In genomic region chr12:49598527-49598926, GRCh38 we compare ENCODE assay signal across 21 cellular contexts.
"Had no signal": no experiment of that assay in that cellular context is flagged by ENCODE, and none has a peak within 500 bp of the region (broad histone marks: within the 10 kb centered on the region; RNA-seq: fewer than 3 reads in every experiment).

No MANE protein-coding gene starts in this region.

- H3K4me1 ChIP-seq: body of pancreas had no signal

- FAIRE-seq: RCC 7860 had no signal

- DNase-seq: activated CD4-positive, alpha-beta T cell treated with anti-CD3 and anti-CD28 coated beads for 48 hours; activated CD4-positive, alpha-beta T cell treated with anti-CD3 and anti-CD28 coated beads, Interleukin-2, amount 50 U/mL, for 4 hours; activated CD4-positive, CD25-positive, alpha-beta regulatory T cell treated with anti-CD3 and anti-CD28 coated beads, Interleukin-2, amount 50 U/mL, for 72 hours; activated CD8-positive, alpha-beta memory T cell treated with anti-CD3 and anti-CD28 coated beads, Interleukin-2, amount 50 U/mL, for 48 hours; activated CD8-positive, alpha-beta T cell treated with anti-CD3 and anti-CD28 coated beads, Interleukin-2, amount 10 ng/mL, durations not matched to agents 7 days and 5 days; activated T-cell treated with anti-CD3 and anti-CD28 coated beads, Interleukin-2, amount 50 U/mL, for 1 hour; aorta; body of pancreas; central memory CD4-positive, alpha-beta T cell; KBM-7; NCI-H1105 treated with DMSO at 0.1 percent for 48 hours; NCI-H1436 treated with DMSO at 0.1 percent for 48 hours; NCI-H187; NCI-H2081; NCI-H446; NCI-H524; PC-3; SHP77 treated with DMSO at 0.1 percent for 48 hours; T-helper 2 cell had no signal

- H3K27ac Mint-ChIP-seq: activated CD8-positive, alpha-beta T cell treated with anti-CD3 and anti-CD28 coated beads, Interleukin-2, amount 10 ng/mL, durations not matched to agents 7 days and 5 days had no signal

- H3K4me3 ChIP-seq: body of pancreas had no signal

- H3K9me3 Mint-ChIP-seq: activated naive CD4-positive, alpha-beta T cell treated with anti-CD3 and anti-CD28 coated beads, Interleukin-2, amount 50 U/mL, for 24 hours had no signal

- H3K36me3 Mint-ChIP-seq: activated naive CD4-positive, alpha-beta T cell treated with anti-CD3 and anti-CD28 coated beads, Interleukin-2, amount 50 U/mL, for 24 hours had no signal

- H3K4me1 Mint-ChIP-seq: activated naive CD4-positive, alpha-beta T cell treated with anti-CD3 and anti-CD28 coated beads, Interleukin-2, amount 50 U/mL, for 24 hours had no signal

- H3K27me3 Mint-ChIP-seq: activated naive CD4-positive, alpha-beta T cell treated with anti-CD3 and anti-CD28 coated beads, Interleukin-2, amount 50 U/mL, for 24 hours had no signal

- H3K27me3 ChIP-seq: body of pancreas had no signal

- H3K27ac ChIP-seq: body of pancreas had no signal

- ATAC-seq: activated CD8-positive, alpha-beta T cell treated with anti-CD3 and anti-CD28 coated beads, Interleukin-2, amount 10 ng/mL, durations not matched to agents 7 days and 5 days; body of pancreas; PC-3 had no signal

- H3K9me3 ChIP-seq: body of pancreas had no signal

- H3K4me3 Mint-ChIP-seq: activated CD8-positive, alpha-beta T cell treated with anti-CD3 and anti-CD28 coated beads, Interleukin-2, amount 10 ng/mL, durations not matched to agents 7 days and 5 days; activated naive CD4-positive, alpha-beta T cell treated with anti-CD3 and anti-CD28 coated beads, Interleukin-2, amount 50 U/mL, for 24 hours had no signal
